ENCODE assay signal across 18 cellular contexts in the genomic region with DNA sequence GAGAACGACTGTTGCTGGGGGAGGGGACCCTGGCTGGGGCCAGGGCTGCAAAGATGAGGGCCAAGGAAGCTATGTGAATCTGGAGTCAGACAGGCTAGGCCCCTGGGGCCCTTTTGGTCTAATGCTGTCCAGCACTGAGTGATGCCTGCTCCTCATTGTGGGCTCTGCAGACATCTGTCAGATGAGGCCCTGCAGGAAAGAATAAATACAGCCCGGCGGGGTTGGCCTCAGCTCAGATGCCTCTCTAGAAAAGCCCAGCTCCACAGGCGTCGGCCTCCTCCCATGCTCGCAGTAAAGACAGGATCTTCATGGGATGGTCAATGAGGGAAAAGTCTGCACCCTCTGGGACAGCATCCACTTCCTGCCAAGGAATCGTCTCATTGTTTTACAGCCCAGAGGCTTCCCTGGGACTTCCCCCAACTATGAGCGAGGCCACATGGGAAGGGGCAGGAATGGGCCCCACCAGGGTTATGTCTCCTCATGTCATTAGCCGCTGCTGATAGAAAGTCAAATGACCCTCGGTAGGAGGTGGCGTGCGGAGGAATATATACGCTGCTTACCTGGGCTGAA.
"Had no signal": no experiment of that assay in that cellular context is flagged by ENCODE, and none has a peak within 500 bp of the region (broad histone marks: within the 10 kb centered on the region; RNA-seq: fewer than 3 reads in every experiment).

No MANE protein-coding gene starts in this region.

- H3K9me3 ChIP-seq: colonic mucosa, psoas muscle had no signal

- H3K27ac ChIP-seq: colonic mucosa, hepatocyte, parathyroid adenoma, psoas muscle had no signal

- H3K27ac Mint-ChIP-seq: type B pancreatic cell had no signal

- H3K4me1 ChIP-seq: colonic mucosa, parathyroid adenoma, psoas muscle had no signal

- H3K36me3 Mint-ChIP-seq: naive thymus-derived CD8-positive, alpha-beta T cell; type B pancreatic cell had no signal

- H3K9me3 Mint-ChIP-seq: type B pancreatic cell had no signal

- ATAC-seq: naive thymus-derived CD8-positive, alpha-beta T cell; psoas muscle had no signal

- DNase-seq: colonic mucosa; dermis blood vessel endothelial cell; erythroblast; foreskin melanocyte; head of caudate nucleus; kidney glomerular epithelial cell; mammary epithelial cell; naive thymus-derived CD8-positive, alpha-beta T cell; nucleus accumbens; retina; small intestine; stimulated activated CD4-positive, alpha-beta T cell treated with anti-CD3 and anti-CD28 coated beads, Interleukin-12 subunit alpha, Interleukin-12 subunit beta, amount 100 ng/mL, for 4 hours; stimulated activated naive CD4-positive, alpha-beta T cell had no signal

- H3K4me3 ChIP-seq: colonic mucosa, hepatocyte, psoas muscle had no signal

- H3K9ac ChIP-seq: parathyroid adenoma had no signal

- H3K27me3 ChIP-seq: colonic mucosa, hepatocyte had no signal

- H3K36me3 ChIP-seq: colonic mucosa had no signal

- FAIRE-seq: endothelial cell of umbilical vein, small intestine had no signal

- H3K4me3 Mint-ChIP-seq: naive thymus-derived CD8-positive, alpha-beta T cell; type B pancreatic cell had no signal
